ENCODE assay signal across 8 cellular contexts in the genomic region with DNA sequence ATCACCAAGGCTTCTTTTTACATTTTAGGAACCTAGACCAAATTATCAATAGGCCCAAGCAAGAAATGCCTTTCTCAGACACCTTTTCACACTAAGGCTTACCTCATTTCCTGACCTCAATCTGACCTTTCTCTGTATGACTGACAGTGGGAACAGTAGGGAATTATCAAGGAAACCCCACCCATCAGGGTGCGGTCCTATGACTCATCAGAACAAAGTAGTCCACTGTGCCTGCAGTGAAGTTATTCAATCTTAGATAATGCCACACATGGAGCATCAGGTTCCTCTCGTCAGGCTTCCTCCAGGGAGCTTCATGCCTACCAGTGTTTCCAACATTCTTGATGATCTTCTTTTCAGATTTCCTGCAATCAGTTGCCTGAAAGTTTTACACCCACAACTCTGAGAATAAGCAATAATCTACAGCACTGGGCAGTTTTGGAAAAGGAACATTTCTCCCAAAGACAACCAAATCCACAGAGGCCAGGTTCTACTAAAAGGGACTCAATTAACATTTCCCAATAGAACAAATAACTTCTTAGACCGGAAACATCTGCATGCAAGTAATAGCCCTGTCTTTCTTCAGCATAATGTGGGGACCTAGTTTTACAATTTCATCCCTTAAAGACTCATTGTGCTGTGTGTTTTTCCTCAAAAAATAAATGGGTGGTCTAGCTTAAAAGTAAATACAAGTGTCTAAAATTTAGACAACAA. TPM values are rescaled to one million over a fixed set of nuclear protein-coding genes. Genes with fewer than 3 reads are reported as not detected.
DNase-seq lines count a peak whose midpoint lies in the region; ATAC-seq, FAIRE-seq and TF ChIP-seq lines count a peak whose summit lies in the region.

No MANE protein-coding gene starts in this region.

- H3K4me3 ChIP-seq in GM12864 (ENCODE audit: low read depth, low read length) (no peak overlapping the region), astrocyte (ENCODE audit: insufficient read depth, low read depth, low read length) (no peak overlapping the region), sigmoid colon (no peak overlapping the region)

- no peaks in the 10 kb centered on the region for H3K27me3 Mint-ChIP-seq in astrocyte (ENCODE audit: low read depth, unreplicated experiment)

- no peak for FAIRE-seq in astrocyte (lab: Jason Lieb, UNC)

- TF ChIP-seq EP300 in sigmoid colon (IDR thresholded peaks at IDR 0.05), result no peak

- WGBS in sigmoid colon, 2 donors, result 27 to 62% methylated on average over 3 of the region's 3 CpGs

- no peak overlapping the region for H3K9ac ChIP-seq in astrocyte (ENCODE audit: low read length)

- no peaks in the 10 kb centered on the region for H4K20me1 ChIP-seq in astrocyte (ENCODE audit: insufficient read depth, low read length)

- peaks cover 6% of the 10 kb centered on the region for H3K4me1 ChIP-seq in astrocyte (ENCODE audit: insufficient read depth, low read length)
- H3K4me1 ChIP-seq in sigmoid colon, result no peaks in the 10 kb centered on the region

- H3K27ac Mint-ChIP-seq in astrocyte (ENCODE audit: unreplicated experiment), result no peak overlapping the region

- TF ChIP-seq POLR2A in sigmoid colon (IDR thresholded peaks at IDR 0.05), result no peak

- H3K9me3 ChIP-seq in astrocyte (ENCODE audit: insufficient read depth, low read depth, low read length), result peaks cover under 1% of the 10 kb centered on the region
- H3K9me3 ChIP-seq in sigmoid colon, result no peaks in the 10 kb centered on the region

- peak overlapping the region; percentile 37 for H3K4me2 ChIP-seq in astrocyte (ENCODE audit: low read length)

- peak overlapping the region; percentile 6 for H2AFZ ChIP-seq in astrocyte (ENCODE audit: low read depth, low read length)

- peaks cover 11% of the 10 kb centered on the region for H3K4me1 Mint-ChIP-seq in astrocyte (ENCODE audit: low read depth, unreplicated experiment)

- peak; percentile 77 for ATAC-seq in GM21367 (IDR thresholded peaks at IDR 0.05; ENCODE audit: unreplicated experiment)
- ATAC-seq in HG03457 (IDR thresholded peaks at IDR 0.05; ENCODE audit: unreplicated experiment), result peak; percentile 94

- TF ChIP-seq CTCF in GM12864 (IDR thresholded peaks at IDR 0.05; ENCODE audit: low read depth, low read length, missing control alignments) (no peak), astrocyte (IDR thresholded peaks at IDR 0.05; ENCODE audit: insufficient read depth, low read depth, low read length) (no peak), sigmoid colon (IDR thresholded peaks at IDR 0.05) (no peak)

- DNase-seq in GM12864 (ENCODE audit: low read depth) (peak; percentile 30), astrocyte (ENCODE audit: low read depth) (peak; percentile 41), non-pigmented ciliary epithelial cell (ENCODE audit: low read depth) (peak; percentile 38), NCI-H526 treated with DMSO at 0.1 percent for 48 hours (lab: John Stamatoyannopoulos, UW) (no peak), sigmoid colon (no peak), NCI-H2081 (lab: John Stamatoyannopoulos, UW) (no peak)

- H3K36me3 ChIP-seq in astrocyte (ENCODE audit: insufficient read depth, low read length) (no peaks in the 10 kb centered on the region), sigmoid colon (no peaks in the 10 kb centered on the region)

- H3K27me3 ChIP-seq in astrocyte (ENCODE audit: insufficient read depth, low read length) (no peaks in the 10 kb centered on the region), sigmoid colon (no peaks in the 10 kb centered on the region)

- no peaks in the 10 kb centered on the region for H3K79me2 ChIP-seq in astrocyte (ENCODE audit: insufficient read depth, low read length)

- peaks cover 2% of the 10 kb centered on the region for H3K9me3 Mint-ChIP-seq in astrocyte (ENCODE audit: unreplicated experiment)

- intact Hi-C loops in sigmoid colon (cut with DNase I), result no loop called here

- H3K27ac ChIP-seq in astrocyte (ENCODE audit: low read depth, low read length), result no peak overlapping the region
- H3K27ac ChIP-seq in sigmoid colon, result peak overlapping the region in 1 of 4 donors; percentile 27

- H3K36me3 Mint-ChIP-seq in astrocyte (ENCODE audit: low read depth, unreplicated experiment), result no peaks in the 10 kb centered on the region

- no peak overlapping the region for H3K4me3 Mint-ChIP-seq in astrocyte (ENCODE audit: unreplicated experiment)

RNA-seq across cellular contexts. Expression of a gene that starts 35.9 kb away (rescaled TPM):
- total RNA-seq in astrocyte (1.7 and 2.2 TPM in 2 replicates), sigmoid colon (10 to 100 TPM; 61.2 to 74.4 (median 72.5) TPM)
- polyA plus RNA-seq in sigmoid colon, result 1 to 10 TPM; 1.2 to 6.6 (median 2.4) TPM

Comparison
In these comparisons a context has a peak if more than half of its experiments do, and no peak if none do; other contexts are left out.
1. DNase-seq: peak in GM12864 (single experiment), astrocyte (single experiment) and non-pigmented ciliary epithelial cell (single experiment); none in NCI-H526 treated with DMSO at 0.1 percent for 48 hours (single experiment), sigmoid colon (single experiment) and NCI-H2081 (0 of 2).
2. RNA of a gene that starts 35.9 kb away (total RNA-seq): 61.2 to 74.4 TPM in sigmoid colon; 1.7 to 2.2 TPM in astrocyte; every median in the first group is over 10 times any median in the second.